28 cellular contexts compared by ENCODE assay signal in the genomic region with DNA sequence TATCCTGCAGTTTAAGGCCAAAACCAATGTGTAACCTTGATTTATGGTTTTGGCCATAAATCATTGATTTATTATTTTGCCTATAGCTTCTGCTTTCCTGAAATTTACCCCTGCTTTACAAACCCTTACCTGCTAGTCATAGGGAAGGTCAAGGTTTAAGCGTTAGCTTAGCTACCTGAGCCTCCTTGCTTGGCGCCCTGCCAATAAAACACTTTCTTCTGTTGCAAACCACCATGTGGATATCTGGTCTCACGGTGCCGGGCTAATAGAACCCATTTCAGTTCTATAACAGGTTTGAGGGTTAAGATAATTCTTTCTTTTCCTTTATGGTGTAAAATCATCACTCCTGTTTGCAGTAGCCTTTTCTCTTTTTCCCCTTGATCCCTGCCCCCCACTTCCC.
"Had no signal": no experiment of that assay in that cellular context is flagged by ENCODE, and none has a peak within 500 bp of the region (broad histone marks: within the 10 kb centered on the region; RNA-seq: fewer than 3 reads in every experiment).

No MANE protein-coding gene starts in this region.

- H3K27ac Mint-ChIP-seq: activated CD4-positive, alpha-beta memory T cell treated with anti-CD3 and anti-CD28 coated beads for 36 hours; activated CD4-positive, alpha-beta T cell treated with anti-CD3 and anti-CD28 coated beads for 36 hours; activated CD4-positive, alpha-beta T cell treated with anti-CD3 and anti-CD28 coated beads, Interleukin-2, amount 10 ng/mL, durations not matched to agents 24 days and 14 days; activated CD8-positive, alpha-beta memory T cell treated with anti-CD3 and anti-CD28 coated beads, Interleukin-2, amount 10 ng/mL, durations not matched to agents 7 days and 5 days; activated CD8-positive, alpha-beta T cell treated with anti-CD3 and anti-CD28 coated beads, Interleukin-2, amount 10 ng/mL, durations not matched to agents 7 days and 5 days; activated naive CD4-positive, alpha-beta T cell treated with anti-CD3 and anti-CD28 coated beads for 36 hours; activated naive CD4-positive, alpha-beta T cell treated with anti-CD3 and anti-CD28 coated beads, Interleukin-2, amount 50 U/mL, for 24 hours; activated naive CD8-positive, alpha-beta T cell treated with anti-CD3 and anti-CD28 coated beads, Interleukin-2, amount 10 ng/mL, durations not matched to agents 7 days and 5 days; activated T-helper 1 cell treated with anti-CD3 and anti-CD28 coated beads, Interleukin-12 subunit alpha, Interleukin-12 subunit beta, Interleukin-2, Interleukin-4 antibody, amounts not matched to agents 30 ng/mL and 10 ng/mL and 1 ng/mL, durations not matched to agents 14 hours and 24 hours and 36 hours; activated T-helper 2 cell treated with anti-CD3 and anti-CD28 coated beads, Interferon-gamma antibody, Interleukin-2, Interleukin-4, amounts not matched to agents 10 μg/mL and 5 μg/mL and 100 μg/mL, durations not matched to agents 14 hours and 24 hours and 36 hours; brain; effector memory CD8-positive, alpha-beta T cell had no signal

- DNase-seq: activated CD4-positive, alpha-beta memory T cell treated with anti-CD3 and anti-CD28 coated beads for 36 hours; activated CD4-positive, alpha-beta T cell treated with anti-CD3 and anti-CD28 coated beads for 36 hours; activated CD4-positive, alpha-beta T cell treated with anti-CD3 and anti-CD28 coated beads, Interleukin-2, amount 10 ng/mL, durations not matched to agents 24 days and 14 days; activated CD4-positive, CD25-positive, alpha-beta regulatory T cell; activated CD4-positive, CD25-positive, alpha-beta regulatory T cell treated with anti-CD3 and anti-CD28 coated beads, Interleukin-2, amount 50 U/mL, for 72 hours; activated CD8-positive, alpha-beta memory T cell treated with anti-CD3 and anti-CD28 coated beads, Interleukin-2, amount 10 ng/mL, durations not matched to agents 7 days and 5 days; activated CD8-positive, alpha-beta memory T cell treated with anti-CD3 and anti-CD28 coated beads, Interleukin-2, amount 50 U/mL, for 4 hours; activated CD8-positive, alpha-beta T cell treated with anti-CD3 and anti-CD28 coated beads, Interleukin-2, amount 10 ng/mL, durations not matched to agents 7 days and 5 days; activated effector memory CD4-positive, alpha-beta T cell treated with anti-CD3 and anti-CD28 coated beads, Interleukin-2, amount 50 U/mL, for 16 hours; activated naive CD4-positive, alpha-beta T cell treated with anti-CD3 and anti-CD28 coated beads for 36 hours; activated naive CD8-positive, alpha-beta T cell treated with anti-CD3 and anti-CD28 coated beads, Interleukin-2, amount 10 ng/mL, durations not matched to agents 7 days and 5 days; activated T-cell treated with anti-CD3 and anti-CD28 coated beads, Interleukin-2, amount 50 U/mL, for 1 hour; activated T-cell treated with anti-CD3 and anti-CD28 coated beads, Interleukin-2, amount 50 U/mL, for 48 hours; cortex of kidney; dermis blood vessel endothelial cell; effector CD4-positive, alpha-beta T cell; effector memory CD8-positive, alpha-beta T cell; erythroblast; foreskin keratinocyte; gastrocnemius medialis; glutamatergic neuron; heart left ventricle; T-helper 2 cell had no signal

- ATAC-seq: activated CD4-positive, alpha-beta T cell treated with anti-CD3 and anti-CD28 coated beads for 36 hours; activated CD8-positive, alpha-beta memory T cell treated with anti-CD3 and anti-CD28 coated beads, Interleukin-2, amount 10 ng/mL, durations not matched to agents 7 days and 5 days; activated CD8-positive, alpha-beta T cell treated with anti-CD3 and anti-CD28 coated beads, Interleukin-2, amount 10 ng/mL, durations not matched to agents 7 days and 5 days; effector memory CD8-positive, alpha-beta T cell; foreskin keratinocyte; gastrocnemius medialis; heart left ventricle had no signal

- H3K9me3 Mint-ChIP-seq: activated CD4-positive, alpha-beta memory T cell treated with anti-CD3 and anti-CD28 coated beads for 36 hours; activated naive CD4-positive, alpha-beta T cell treated with anti-CD3 and anti-CD28 coated beads, Interleukin-2, amount 50 U/mL, for 24 hours; activated T-helper 1 cell treated with anti-CD3 and anti-CD28 coated beads, Interleukin-12 subunit alpha, Interleukin-12 subunit beta, Interleukin-2, Interleukin-4 antibody, amounts not matched to agents 30 ng/mL and 10 ng/mL and 1 ng/mL, durations not matched to agents 14 hours and 24 hours and 36 hours; central memory CD8-positive, alpha-beta T cell; effector memory CD8-positive, alpha-beta T cell had no signal
